38 cellular contexts compared by ENCODE assay signal in the genomic region with DNA sequence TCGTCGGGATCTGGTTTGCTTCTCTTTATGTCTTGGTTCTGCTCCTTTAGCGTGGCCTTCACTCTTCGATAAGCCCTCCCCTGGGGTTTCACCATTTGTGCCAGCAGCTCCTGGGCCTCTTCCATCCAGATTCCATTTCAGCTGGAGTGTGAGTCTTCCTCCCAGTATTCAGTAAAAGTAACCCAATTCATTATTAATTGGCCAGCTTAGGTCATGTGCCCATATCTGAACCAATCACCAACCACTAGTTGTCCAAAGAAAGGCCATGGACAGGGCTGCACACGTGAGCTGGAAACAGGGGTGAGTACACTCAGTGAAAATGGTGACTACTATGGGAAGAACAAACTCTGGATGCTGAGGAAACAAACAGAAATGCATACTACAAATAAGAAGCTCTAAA. TPM values are rescaled to one million over a fixed set of nuclear protein-coding genes. Genes with fewer than 3 reads are reported as not detected.
"Had no signal": no experiment of that assay in that cellular context is flagged by ENCODE, and none has a peak within 500 bp of the region (broad histone marks: within the 10 kb centered on the region; RNA-seq: fewer than 3 reads in every experiment).

No MANE protein-coding gene starts in this region.

- DNase-seq: Karpas-422, Kasumi-1, MG63, MM.1S, MV-4-11, NCI-H1048, NCI-H1092, NCI-H1092 treated with DMSO at 0.1 percent for 48 hours, NCI-H1105, NCI-H1105 treated with DMSO at 0.1 percent for 48 hours, NCI-H1417, NCI-H1417 treated with DMSO at 0.1 percent for 48 hours, NCI-H1436, NCI-H1436 treated with DMSO at 0.1 percent for 48 hours, NCI-H146, NCI-H1694, NCI-H1694 treated with DMSO at 0.1 percent for 48 hours, NCI-H187, NCI-H187 treated with DMSO at 0.1 percent for 48 hours, NCI-H1930, NCI-H2029, NCI-H2029 treated with DMSO at 0.1 percent for 48 hours, NCI-H2081, NCI-H2081 treated with DMSO at 0.1 percent for 48 hours, NCI-H2107, NCI-H2171, NCI-H2171 treated with DMSO at 0.1 percent for 48 hours, NCI-H2227 treated with DMSO at 0.1 percent for 48 hours, NCI-H226, NCI-H345, NCI-H446, NCI-H446 treated with DMSO at 0.1 percent for 48 hours, NCI-H510A, NCI-H510A treated with DMSO at 0.1 percent for 48 hours had no signal

- H3K4me3 ChIP-seq: MG63 had no signal

- H3K9me3 ChIP-seq: MG63 had no signal

- H3K36me3 ChIP-seq: MG63 had no signal

- H3K27me3 ChIP-seq: MG63 had no signal

RNA-seq across cellular contexts. Expression of gene DOK5, which starts 2.8 kb away (rescaled TPM):
- total RNA-seq: LHCN-M2, M059J, MCF 10A, NCI-H460 had no signal
